8 cellular contexts compared by ENCODE assay signal in genomic region chr7:97004931-97005763, GRCh38. TPM values are rescaled to one million over a fixed set of nuclear protein-coding genes. Genes with fewer than 3 reads are reported as not detected.
DNase-seq lines count a peak whose midpoint lies in the region; ATAC-seq lines count a peak whose summit lies in the region.

Gene DLX6, plus strand, starts transcription at chr7:97005553. Its CDS starts 425 bp downstream, at chr7:97005978.

- H3K27ac ChIP-seq in esophagus (ENCODE audit: low read depth in 2 of 2, low read length in 1 of 2) (peak within 1 kb of the TSS in 1 of 2 donors; percentile 34), neuronal stem cell (replicated peaks; ENCODE audit: low read length) (no peak within 1 kb of the TSS)

- H2BK15ac ChIP-seq in neuronal stem cell (ENCODE audit: low read length): no peak within 1 kb of the TSS

- H3K27me3 Mint-ChIP-seq in T-cell: peaks cover 70 to 83% of the 10 kb centered on the region in 2 donors

- no peak within 1 kb of the TSS for H4K8ac ChIP-seq in neuronal stem cell (ENCODE audit: low read depth, low read length)

- CTCF ChIA-PET in T-cell (lab: Charles Lee): interaction anchor here (0.6 to 0.7 kb wide), 4 partner anchors 10 to 1087 kb away, joined by 3 to 4 read pairs (median 3); no protein-coding TSS in a partner anchor

- DNase-seq in G401 (ENCODE audit: low spot score) (peak; percentile 21), NCI-H1105 (lab: John Stamatoyannopoulos, UW) (peak; percentile 98), T-cell (peak in 3 of 34 experiments; percentile 12 to 25 (median 16)), neuronal stem cell (ENCODE audit: low spot score) (peak; percentile 81), GM19240 (ENCODE audit: insufficient read length, low spot score) (no peak)
- no peak for DNase-seq in activated CD4-positive, CD25-positive, alpha-beta regulatory T cell treated with anti-CD3 and anti-CD28 coated beads, Interleukin-2, amount 50 U/mL, for 72 hours

- peak within 1 kb of the TSS; percentile 62 to 81 (median 66) for H3K4me3 Mint-ChIP-seq in T-cell

- WGBS in esophagus, 2 donors: 3 to 4% methylated on average over 42 of the region's 42 CpGs
- no CpG with 5 or more reads among the region's 42 CpGs for WGBS in neuronal stem cell (ENCODE audit: extremely low coverage in 2 of 2, insufficient read length in 2 of 2, insufficient replicate concordance in 1 of 2), 2 donors

- H3K4me1 Mint-ChIP-seq in T-cell: peaks cover 17 to 26% (median 22%) of the 10 kb centered on the region in 3 donors

- H3K36me3 Mint-ChIP-seq in T-cell: no peaks in the 10 kb centered on the region

- H3K79me1 ChIP-seq in neuronal stem cell (ENCODE audit: low read depth, low read length): no peaks in the 10 kb centered on the region

- H2AFZ ChIP-seq in neuronal stem cell (ENCODE audit: low read length): peak within 1 kb of the TSS; percentile 93

- in situ Hi-C loops in G401 (cut with HindIII; ENCODE audit: low sequenced_read_pairs): no loop called here

- H2AK5ac ChIP-seq in neuronal stem cell (ENCODE audit: low read depth, low read length): no peak within 1 kb of the TSS

- H3K4me1 ChIP-seq in esophagus (ENCODE audit: control insufficient read depth in 2 of 2, insufficient read depth in 2 of 2, low read length in 1 of 2): peaks cover 2 to 3% of the 10 kb centered on the region in 2 donors
- H3K4me1 ChIP-seq in neuronal stem cell (ENCODE audit: control insufficient read depth in 2 of 2, insufficient read depth in 1 of 2, low read depth in 1 of 2, low read length in 2 of 2): peaks cover 0 to 8% of the 10 kb centered on the region in 2 donors

- H3K27me3 ChIP-seq in esophagus (ENCODE audit: control insufficient read depth in 1 of 2, insufficient read depth in 2 of 2, low read length in 2 of 2) (peaks cover 6 to 32% of the 10 kb centered on the region in 2 donors), neuronal stem cell (ENCODE audit: control insufficient read depth in 3 of 3, insufficient read depth in 3 of 3, low read depth in 1 of 3, low read length in 3 of 3) (peaks cover 41 to 92% (median 84%) of the 10 kb centered on the region in 3 experiments)

- H3K23ac ChIP-seq in neuronal stem cell (ENCODE audit: low read depth, low read length, poor library complexity): no peak within 1 kb of the TSS

- no peak within 1 kb of the TSS for H2BK120ac ChIP-seq in neuronal stem cell (ENCODE audit: low read depth, low read length)

- no peak within 1 kb of the TSS for H3K14ac ChIP-seq in neuronal stem cell (ENCODE audit: low read length)

- no peaks in the 10 kb centered on the region for H3K9me3 Mint-ChIP-seq in T-cell

- H2BK12ac ChIP-seq in neuronal stem cell (ENCODE audit: low read length): no peak within 1 kb of the TSS

- H3K4me2 ChIP-seq in neuronal stem cell (ENCODE audit: insufficient read depth, low read length, poor library complexity, severe bottlenecking): peak within 1 kb of the TSS; percentile 89

- no peaks in the 10 kb centered on the region for H3K36me3 ChIP-seq in esophagus (ENCODE audit: control insufficient read depth in 2 of 2, insufficient read depth in 2 of 2, low read length in 1 of 2)
- H3K36me3 ChIP-seq in neuronal stem cell (replicated peaks in 1 of 2; ENCODE audit: control insufficient read depth in 2 of 2, insufficient read depth in 2 of 2, low read length in 2 of 2): no peaks in the 10 kb centered on the region

- H3K18ac ChIP-seq in neuronal stem cell (ENCODE audit: low read length): peak within 1 kb of the TSS; percentile 93

- H4K91ac ChIP-seq in neuronal stem cell (ENCODE audit: low read depth, low read length, poor library complexity): no peak within 1 kb of the TSS

- H3K9ac ChIP-seq in neuronal stem cell (ENCODE audit: low read depth, low read length, poor library complexity): peak within 1 kb of the TSS; percentile 82

- H3K4me3 ChIP-seq in esophagus (ENCODE audit: low read depth in 1 of 2, low read length in 2 of 2) (peak within 1 kb of the TSS; percentile 32 to 45), neuronal stem cell (ENCODE audit: low read length in 2 of 2) (peak within 1 kb of the TSS; percentile 44 to 73)

- no peak within 1 kb of the TSS for H2BK5ac ChIP-seq in neuronal stem cell (ENCODE audit: low read length)

- H3K9me3 ChIP-seq in esophagus (ENCODE audit: control insufficient read depth in 2 of 2, insufficient read depth in 1 of 2, low read depth in 1 of 2, low read length in 1 of 2) (peaks cover 0 to 2% of the 10 kb centered on the region in 2 donors), neuronal stem cell (replicated peaks in 1 of 2; ENCODE audit: control insufficient read depth in 2 of 2, insufficient read depth in 1 of 2, low read depth in 1 of 2, low read length in 2 of 2) (peaks cover 0 to 3% of the 10 kb centered on the region in 2 donors)

- ATAC-seq in T-cell (replicated peaks in 1 of 4) (peak in 2 of 4 experiments; percentile 39 to 58), HG02884 (IDR thresholded peaks at IDR 0.05; ENCODE audit: unreplicated experiment) (no peak)

- no peak within 1 kb of the TSS for H3K4ac ChIP-seq in neuronal stem cell (ENCODE audit: low read length)

- H3K27ac Mint-ChIP-seq in T-cell: peak within 1 kb of the TSS in 1 of 2 donors; percentile 50

- POLR2A ChIA-PET in T-cell (lab: Charles Lee): interaction anchor here (0.6 to 0.7 kb wide), 2 partner anchors 20 to 1082 kb away, joined by 6 to 9 read pairs; no protein-coding TSS in a partner anchor

RNA-seq across cellular contexts. Expression of gene DLX6, which starts in this region (rescaled TPM):
- total RNA-seq in G401 (2014; rRNA removed; shearing (Covaris generic)): not detected in 2 replicates
- total RNA-seq in T-cell: not detected
- under 1 TPM in 1 of 2 donors, not detected in 1; 0.06 TPM for polyA plus RNA-seq in esophagus
- polyA plus RNA-seq in neuronal stem cell (2013, experiment 1 of 2): 0.52 TPM
- polyA plus RNA-seq in neuronal stem cell (2013, experiment 2 of 2): 0.66 TPM

Comparison
In these comparisons a context has a peak if more than half of its experiments do, and no peak if none do; other contexts are left out.
1. Peak in DNase-seq in G401; RNA of the gene not detected or under 1 TPM.
2. DNase-seq: peak in NCI-H1105 (single experiment) and neuronal stem cell (single experiment); none in GM19240 (single experiment) and activated CD4-positive, CD25-positive, alpha-beta regulatory T cell treated with anti-CD3 and anti-CD28 coated beads, Interleukin-2, amount 50 U/mL, for 72 hours (single experiment).